In the genomic region with DNA sequence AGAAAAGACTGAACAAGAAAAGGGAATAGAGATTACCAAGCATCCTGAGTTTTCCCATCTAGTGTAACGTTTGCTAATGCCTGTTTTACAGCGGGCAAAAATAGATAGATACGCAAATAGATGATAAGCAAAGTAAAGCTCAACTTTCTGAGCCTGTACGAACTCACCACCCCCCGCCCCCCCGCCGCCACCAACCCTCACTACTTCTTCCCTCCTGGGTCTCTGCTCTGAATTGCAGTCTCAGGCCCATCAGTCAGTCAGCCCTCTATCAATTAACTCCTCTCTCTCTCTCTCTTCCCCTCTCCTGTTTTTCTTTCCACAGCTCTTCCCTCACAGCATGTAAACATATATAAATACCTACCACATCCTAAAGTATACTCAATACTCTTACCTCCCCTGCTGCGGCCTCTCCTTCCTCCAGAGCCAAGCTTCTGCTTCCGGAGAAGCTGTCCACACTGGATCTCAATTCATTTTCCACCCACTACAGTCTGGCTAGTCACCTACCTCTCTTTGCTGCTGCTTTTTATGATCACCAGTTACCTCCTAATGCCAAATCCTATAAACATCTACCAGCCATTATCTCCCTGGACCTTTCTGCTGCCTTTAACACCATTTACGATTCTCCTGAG, we compare ENCODE assay signal across 1 cellular context.
TF ChIP-seq lines count a peak whose summit lies in the region.

No MANE protein-coding gene starts in this region.

TF ChIP-seq in HEK293, 187 proteins besides CTCF, POLR2A, EP300 and RAD21 (continued from another document):
- TF ChIP-seq PBX3 (CRISPR knock-in tag; IDR thresholded peaks at IDR 0.05) (no peak), ZNF423 (tag by site-specific recombination; IDR thresholded peaks at IDR 0.05) (0 out of 2 replicates have a peak, but pooled peaks have one; percentile 7)
